ENCODE assay signal across 16 cellular contexts in genomic region chr16:966035-966434, GRCh38. TPM values are rescaled to one million over a fixed set of nuclear protein-coding genes. Genes with fewer than 3 reads are reported as not detected.
DNase-seq lines count a peak whose midpoint lies in the region; ATAC-seq and TF ChIP-seq lines count a peak whose summit lies in the region.
"Had no signal": no experiment of that assay in that cellular context is flagged by ENCODE, and none has a peak within 500 bp of the region (broad histone marks: within the 10 kb centered on the region; RNA-seq: fewer than 3 reads in every experiment).

No MANE protein-coding gene starts in this region.

- H3K4me3 ChIP-seq in lower lobe of right lung, result no peak overlapping the region
- H3K4me3 ChIP-seq: GM23338 had no signal

- H3K4me1 ChIP-seq in lower lobe of right lung, result peaks cover 24% of the 10 kb centered on the region

- H3K4me3 Mint-ChIP-seq in activated T-helper 17 cell treated with anti-CD3 and anti-CD28 coated beads, Interleukin-2, amount 50 U/mL, for 72 hours, result peak overlapping the region; percentile 90
- no peak overlapping the region for H3K4me3 Mint-ChIP-seq in stimulated activated naive B cell treated with anti-CD40 and anti-IgM and Interleukin-4, amounts not matched to agents 10 μg/mL and 1 μg/mL and 100 μg/mL, for 72 hours
- H3K4me3 Mint-ChIP-seq: CD14-positive monocyte, GM23338 had no signal

- no peak overlapping the region for H3K27ac ChIP-seq in lower lobe of right lung

- peaks cover 25 to 27% of the 10 kb centered on the region in 2 donors for H3K36me3 Mint-ChIP-seq in activated naive CD4-positive, alpha-beta T cell treated with anti-CD3 and anti-CD28 coated beads, Interleukin-2, amount 50 U/mL, for 72 hours
- H3K36me3 Mint-ChIP-seq in activated T-helper 17 cell treated with anti-CD3 and anti-CD28 coated beads, Interleukin-2, amount 50 U/mL, for 72 hours (ENCODE audit: low read depth), result peaks cover 23% of the 10 kb centered on the region
- peaks cover 31 to 36% of the 10 kb centered on the region in 2 donors for H3K36me3 Mint-ChIP-seq in stimulated activated naive B cell treated with anti-CD40 and anti-IgM and Interleukin-4, amounts not matched to agents 10 μg/mL and 1 μg/mL and 100 μg/mL, for 72 hours

- H3K9me3 ChIP-seq in lower lobe of right lung, result no peaks in the 10 kb centered on the region

- intact Hi-C loops in lower lobe of right lung (cut with DNase I) (no loop called here), left cardiac atrium (cut with DNase I) (no loop called here)

- H3K9me3 Mint-ChIP-seq in activated naive CD4-positive, alpha-beta T cell treated with anti-CD3 and anti-CD28 coated beads, Interleukin-2, amount 50 U/mL, for 72 hours, result peaks cover 0 to 9% of the 10 kb centered on the region in 2 donors
- H3K9me3 Mint-ChIP-seq in activated T-helper 17 cell treated with anti-CD3 and anti-CD28 coated beads, Interleukin-2, amount 50 U/mL, for 72 hours, result peaks cover 10% of the 10 kb centered on the region
- peaks cover 0 to 2% of the 10 kb centered on the region in 2 donors for H3K9me3 Mint-ChIP-seq in stimulated activated naive B cell treated with anti-CD40 and anti-IgM and Interleukin-4, amounts not matched to agents 10 μg/mL and 1 μg/mL and 100 μg/mL, for 72 hours

- ATAC-seq in activated naive CD4-positive, alpha-beta T cell treated with anti-CD3 and anti-CD28 coated beads, Interleukin-2, amount 50 U/mL, for 72 hours, result no peak
- ATAC-seq in activated T-helper 17 cell treated with anti-CD3 and anti-CD28 coated beads, Interleukin-2, amount 50 U/mL, for 72 hours (replicated peaks), result no peak
- ATAC-seq in lower lobe of right lung (no peak), HG03457 (IDR thresholded peaks at IDR 0.05; ENCODE audit: unreplicated experiment) (no peak), omental fat pad (ENCODE audit: low FRiP score) (no peak), left cardiac atrium (no peak)
- no peak for ATAC-seq in stimulated activated naive B cell treated with anti-CD40 and anti-IgM and Interleukin-4, amounts not matched to agents 10 μg/mL and 1 μg/mL and 100 μg/mL, for 72 hours (replicated peaks)
- ATAC-seq: GM23338, HCT116 had no signal

- TF ChIP-seq CTCF in lower lobe of right lung (IDR thresholded peaks at IDR 0.05) (no peak), omental fat pad (IDR thresholded peaks at IDR 0.05) (no peak)

- H3K27me3 Mint-ChIP-seq in activated T-helper 17 cell treated with anti-CD3 and anti-CD28 coated beads, Interleukin-2, amount 50 U/mL, for 72 hours, result no peaks in the 10 kb centered on the region
- H3K27me3 Mint-ChIP-seq in stimulated activated naive B cell treated with anti-CD40 and anti-IgM and Interleukin-4, amounts not matched to agents 10 μg/mL and 1 μg/mL and 100 μg/mL, for 72 hours, result no peaks in the 10 kb centered on the region

- peaks cover 30% of the 10 kb centered on the region for H3K4me1 Mint-ChIP-seq in activated T-helper 17 cell treated with anti-CD3 and anti-CD28 coated beads, Interleukin-2, amount 50 U/mL, for 72 hours
- peaks cover 7 to 23% of the 10 kb centered on the region in 2 donors for H3K4me1 Mint-ChIP-seq in stimulated activated naive B cell treated with anti-CD40 and anti-IgM and Interleukin-4, amounts not matched to agents 10 μg/mL and 1 μg/mL and 100 μg/mL, for 72 hours

- no peaks in the 10 kb centered on the region for H3K27me3 ChIP-seq in lower lobe of right lung (ENCODE audit: low read depth)

- DNase-seq in activated naive CD4-positive, alpha-beta T cell treated with anti-CD3 and anti-CD28 coated beads, Interleukin-2, amount 50 U/mL, for 72 hours (ENCODE audit: low spot score in 2 of 2), result no peak
- no peak for DNase-seq in activated naive CD4-positive, alpha-beta T cell (lab: John Stamatoyannopoulos, UW)
- peak; percentile 43 for DNase-seq in lower lobe of right lung
- DNase-seq in stimulated activated naive B cell treated with anti-CD40 and anti-IgM and Interleukin-4, amounts not matched to agents 10 μg/mL and 1 μg/mL and 100 μg/mL, for 72 hours, result no peak
- DNase-seq in omental fat pad (ENCODE audit: low spot score), result no peak
- DNase-seq in left cardiac atrium, result no peak
- DNase-seq: AML-193, NCI-H1694 treated with DMSO at 0.1 percent for 48 hours, NCI-H82, OCI-M1, SHP77 treated with DMSO at 0.1 percent for 48 hours had no signal

- H3K36me3 ChIP-seq in lower lobe of right lung, result peaks cover 4% of the 10 kb centered on the region

- peak overlapping the region; percentile 45 to 87 for H3K27ac Mint-ChIP-seq in activated naive CD4-positive, alpha-beta T cell treated with anti-CD3 and anti-CD28 coated beads, Interleukin-2, amount 50 U/mL, for 72 hours
- H3K27ac Mint-ChIP-seq in activated T-helper 17 cell treated with anti-CD3 and anti-CD28 coated beads, Interleukin-2, amount 50 U/mL, for 72 hours, result peak overlapping the region; percentile 99
- H3K27ac Mint-ChIP-seq in stimulated activated naive B cell treated with anti-CD40 and anti-IgM and Interleukin-4, amounts not matched to agents 10 μg/mL and 1 μg/mL and 100 μg/mL, for 72 hours, result peak overlapping the region; percentile 2
- H3K27ac Mint-ChIP-seq: GM23338 had no signal

RNA-seq across cellular contexts. Expression of gene LMF1, which starts 4.7 kb away (rescaled TPM):
- total RNA-seq in activated naive CD4-positive, alpha-beta T cell treated with anti-CD3 and anti-CD28 coated beads, Interleukin-2, amount 50 U/mL, for 72 hours, result 10 to 100 TPM; 13.0 to 19.1 TPM
- total RNA-seq in activated T-helper 17 cell treated with anti-CD3 and anti-CD28 coated beads, Interleukin-2, amount 50 U/mL, for 72 hours, result 10 to 100 TPM; 12.3 to 17.8 TPM
- total RNA-seq in lower lobe of right lung, result 23.8 TPM
- 10 to 100 TPM; 14.9 to 33.7 (median 27.1) TPM for total RNA-seq in omental fat pad
- total RNA-seq in left cardiac atrium, result 10 to 100 TPM; 11.9 to 12.0 TPM

RNA-seq across cellular contexts. Expression of gene SOX8, which starts 15.5 kb away (rescaled TPM):
- total RNA-seq in activated naive CD4-positive, alpha-beta T cell treated with anti-CD3 and anti-CD28 coated beads, Interleukin-2, amount 50 U/mL, for 72 hours, result 1 to 10 TPM in 1 of 2 donors, under 1 TPM in 1; 0.43 to 5.9 TPM
- 1 to 10 TPM in 1 of 2 donors, under 1 TPM in 1; 0.35 to 3.8 TPM for total RNA-seq in activated T-helper 17 cell treated with anti-CD3 and anti-CD28 coated beads, Interleukin-2, amount 50 U/mL, for 72 hours
- 0.15 TPM for total RNA-seq in lower lobe of right lung
- total RNA-seq in omental fat pad, result 1 to 10 TPM in 3 of 4 donors, under 1 TPM in 1; 0.19 to 2.9 (median 1.2) TPM
- 1 to 10 TPM; 1.3 to 3.0 TPM for total RNA-seq in left cardiac atrium

Comparison
In these comparisons a context has a peak if more than half of its experiments do, and no peak if none do; other contexts are left out.
1. H3K27ac Mint-ChIP-seq: peak in every context shown above with its lines; median percentile 99 in activated T-helper 17 cell treated with anti-CD3 and anti-CD28 coated beads, Interleukin-2, amount 50 U/mL, for 72 hours; 66 in activated naive CD4-positive, alpha-beta T cell treated with anti-CD3 and anti-CD28 coated beads, Interleukin-2, amount 50 U/mL, for 72 hours; 2 in stimulated activated naive B cell treated with anti-CD40 and anti-IgM and Interleukin-4, amounts not matched to agents 10 μg/mL and 1 μg/mL and 100 μg/mL, for 72 hours.